ENCODE assay signal across 17 cellular contexts in genomic region chr13:40535345-40535836, GRCh38.
DNase-seq lines count a peak whose midpoint lies in the region; ATAC-seq and TF ChIP-seq lines count a peak whose summit lies in the region.
"Had no signal": no experiment of that assay in that cellular context is flagged by ENCODE, and none has a peak within 500 bp of the region (broad histone marks: within the 10 kb centered on the region; RNA-seq: fewer than 3 reads in every experiment).

No MANE protein-coding gene starts in this region.

- H3K9me2 ChIP-seq in GM23338 (ENCODE audit: insufficient read depth): no peaks in the 10 kb centered on the region

- no peaks in the 10 kb centered on the region for H4K20me1 ChIP-seq in GM23338 (replicated peaks; ENCODE audit: insufficient read depth)

- no peak overlapping the region for H3K14ac ChIP-seq in neuronal stem cell (ENCODE audit: low read length)

- H4K91ac ChIP-seq in neuronal stem cell (ENCODE audit: low read depth, low read length, poor library complexity): no peak overlapping the region

- H3K4me2 ChIP-seq in GM23338: no peak overlapping the region
- no peak overlapping the region for H3K4me2 ChIP-seq in neuronal stem cell (ENCODE audit: insufficient read depth, low read length, poor library complexity, severe bottlenecking)
- peak overlapping the region; percentile 73 for H3K4me2 ChIP-seq in skeletal muscle satellite cell (ENCODE audit: low read length)

- intact Hi-C loops in dendritic cell treated with granulocyte-macrophage colony-stimulating factor and Interleukin-4, amounts not matched to agents 40 ng/mL and 50 ng/mL, for 4 days (cut with micrococcal nuclease): no loop called here
- intact Hi-C loops in CD4-positive, alpha-beta T cell (cut with DNase I, micrococcal nuclease): loop anchor here in 1 of 2 experiments (5.0 kb wide), 1 partner anchor 38 kb away; no protein-coding TSS in a partner anchor

- H3K79me2 ChIP-seq in GM23338 (replicated peaks; ENCODE audit: insufficient read depth): no peaks in the 10 kb centered on the region

- CTCF ChIA-PET in CD4-positive, alpha-beta T cell (lab: Charles Lee): interaction anchor here (0.9 kb wide), 1 partner anchor 12 kb away, joined by 3 read pairs; no protein-coding TSS in a partner anchor

- ATAC-seq in GM23338: no peak
- no peak for ATAC-seq in CD4-positive, alpha-beta T cell (ENCODE audit: poor library complexity)
- ATAC-seq: Panc1 had no signal

- H2AFZ ChIP-seq in GM23338 (no peak overlapping the region), neuronal stem cell (ENCODE audit: low read length) (no peak overlapping the region)

- no peaks in the 10 kb centered on the region for H3F3A ChIP-seq in GM23338 (replicated peaks; ENCODE audit: low read depth)

- H3K4me1 Mint-ChIP-seq in GM23338: peaks cover 22% of the 10 kb centered on the region
- H3K4me1 Mint-ChIP-seq in dendritic cell treated with granulocyte-macrophage colony-stimulating factor and Interleukin-4, amounts not matched to agents 40 ng/mL and 50 ng/mL, for 4 days (ENCODE audit: low read depth): peaks cover 21% of the 10 kb centered on the region
- H3K4me1 Mint-ChIP-seq in CD4-positive, alpha-beta T cell (ENCODE audit: low read depth): peaks cover 27% of the 10 kb centered on the region

- H3K27me3 Mint-ChIP-seq in GM23338 (ENCODE audit: insufficient read depth, low read depth, poor library complexity): no peaks in the 10 kb centered on the region
- no peaks in the 10 kb centered on the region for H3K27me3 Mint-ChIP-seq in dendritic cell treated with granulocyte-macrophage colony-stimulating factor and Interleukin-4, amounts not matched to agents 40 ng/mL and 50 ng/mL, for 4 days
- H3K27me3 Mint-ChIP-seq in CD4-positive, alpha-beta T cell: no peaks in the 10 kb centered on the region

- H3K9me3 Mint-ChIP-seq in GM23338: 0 out of 3 replicates have a peak, but pooled peaks cover 3% of the 10 kb centered on the region
- no peaks in the 10 kb centered on the region for H3K9me3 Mint-ChIP-seq in dendritic cell treated with granulocyte-macrophage colony-stimulating factor and Interleukin-4, amounts not matched to agents 40 ng/mL and 50 ng/mL, for 4 days
- no peaks in the 10 kb centered on the region for H3K9me3 Mint-ChIP-seq in CD4-positive, alpha-beta T cell

- H3K4ac ChIP-seq in neuronal stem cell (ENCODE audit: low read length): no peak overlapping the region

- H3K27me3 ChIP-seq in GM23338 (ENCODE audit: insufficient read depth): no peaks in the 10 kb centered on the region
- no peaks in the 10 kb centered on the region for H3K27me3 ChIP-seq in neuronal stem cell (ENCODE audit: control insufficient read depth in 3 of 3, insufficient read depth in 3 of 3, low read depth in 1 of 3, low read length in 3 of 3)
- no peaks in the 10 kb centered on the region for H3K27me3 ChIP-seq in skeletal muscle satellite cell (ENCODE audit: control insufficient read depth, insufficient read depth, low read length)
- H3K27me3 ChIP-seq in CD4-positive, alpha-beta T cell (ENCODE audit: control insufficient read depth, insufficient read depth, low read length): no peaks in the 10 kb centered on the region
- H3K27me3 ChIP-seq: SJSA1 had no signal

- TF ChIP-seq CTCF in GM23338 (conservative IDR thresholded peaks at IDR 0.05; ENCODE audit: low read depth in 2 of 2): no peak
- TF ChIP-seq CTCF in CD4-positive, alpha-beta T cell (IDR thresholded peaks at IDR 0.05): no peak

- H3K18ac ChIP-seq in neuronal stem cell (ENCODE audit: low read length): peak overlapping the region; percentile 72

- H3K23ac ChIP-seq in neuronal stem cell (ENCODE audit: low read depth, low read length, poor library complexity): peak overlapping the region; percentile 90

- no peak overlapping the region for H3K4me3 Mint-ChIP-seq in GM23338
- no peak overlapping the region for H3K4me3 Mint-ChIP-seq in dendritic cell treated with granulocyte-macrophage colony-stimulating factor and Interleukin-4, amounts not matched to agents 40 ng/mL and 50 ng/mL, for 4 days
- no peak overlapping the region for H3K4me3 Mint-ChIP-seq in CD4-positive, alpha-beta T cell
- H3K4me3 Mint-ChIP-seq: H9 had no signal

- DNase-seq in GM23338 (ENCODE audit: low spot score) (no peak), neuronal stem cell (ENCODE audit: low spot score) (no peak), NCI-H524 treated with DMSO at 0.1 percent for 48 hours (lab: John Stamatoyannopoulos, UW) (no peak), EL (no peak)
- no peak for DNase-seq in CD4-positive, alpha-beta T cell
- DNase-seq: C1 segment of cervical spinal cord, DMS79, H9, KG1, NCI-H1417, NCI-H187, NCI-H2107, NCI-H510A treated with DMSO at 0.1 percent for 48 hours had no signal

- H3K9me3 ChIP-seq in neuronal stem cell (replicated peaks in 1 of 2; ENCODE audit: control insufficient read depth in 2 of 2, insufficient read depth in 1 of 2, low read depth in 1 of 2, low read length in 2 of 2) (no peaks in the 10 kb centered on the region), skeletal muscle satellite cell (replicated peaks; ENCODE audit: low read length) (no peaks in the 10 kb centered on the region)
- no peaks in the 10 kb centered on the region for H3K9me3 ChIP-seq in CD4-positive, alpha-beta T cell (ENCODE audit: control insufficient read depth, low read length)
- H3K9me3 ChIP-seq: SJSA1 had no signal

- peak overlapping the region; percentile 34 for H2BK12ac ChIP-seq in neuronal stem cell (ENCODE audit: low read length)

- H2BK15ac ChIP-seq in neuronal stem cell (ENCODE audit: low read length): peak overlapping the region; percentile 60

- WGBS in neuronal stem cell (ENCODE audit: extremely low coverage in 2 of 2, insufficient read length in 2 of 2, insufficient replicate concordance in 1 of 2), 2 donors: no CpG with 5 or more reads among the region's 27 CpGs

- H2BK5ac ChIP-seq in neuronal stem cell (ENCODE audit: low read length): peak overlapping the region; percentile 91

- H4K8ac ChIP-seq in neuronal stem cell (ENCODE audit: low read depth, low read length): no peak overlapping the region

- H3K27ac ChIP-seq in GM23338 (ENCODE audit: low read depth) (no peak overlapping the region), neuronal stem cell (replicated peaks; ENCODE audit: low read length) (no peak overlapping the region)
- no peak overlapping the region for H3K27ac ChIP-seq in CD4-positive, alpha-beta T cell (ENCODE audit: low read depth, low read length)
- H3K27ac ChIP-seq: SJSA1 had no signal

- H3K9ac ChIP-seq in neuronal stem cell (ENCODE audit: low read depth, low read length, poor library complexity) (no peak overlapping the region), skeletal muscle satellite cell (ENCODE audit: low read depth, low read length) (peak overlapping the region; percentile 54)

- POLR2A ChIA-PET in CD4-positive, alpha-beta T cell (lab: Charles Lee): no interaction called here

- no peaks in the 10 kb centered on the region for H3K36me3 ChIP-seq in GM23338 (ENCODE audit: insufficient read depth)
- H3K36me3 ChIP-seq in neuronal stem cell (replicated peaks in 1 of 2; ENCODE audit: control insufficient read depth in 2 of 2, insufficient read depth in 2 of 2, low read length in 2 of 2): no peaks in the 10 kb centered on the region
- H3K36me3 ChIP-seq in skeletal muscle satellite cell (ENCODE audit: insufficient read depth, low read length): no peaks in the 10 kb centered on the region
- H3K36me3 ChIP-seq: SJSA1 had no signal

- peak overlapping the region; percentile 79 for H2AK5ac ChIP-seq in neuronal stem cell (ENCODE audit: low read depth, low read length)

- H3K4me1 ChIP-seq in GM23338 (ENCODE audit: insufficient read depth) (peaks cover 10% of the 10 kb centered on the region), neuronal stem cell (ENCODE audit: control insufficient read depth in 2 of 2, insufficient read depth in 1 of 2, low read depth in 1 of 2, low read length in 2 of 2) (peaks cover 10 to 13% of the 10 kb centered on the region in 2 donors), skeletal muscle satellite cell (ENCODE audit: control insufficient read depth, insufficient read depth, low read length) (peaks cover 16% of the 10 kb centered on the region)

- 0 out of 2 replicates have a peak overlapping the region, but pooled peaks have one; percentile 52 for H3K27ac Mint-ChIP-seq in GM23338
- H3K27ac Mint-ChIP-seq in dendritic cell treated with granulocyte-macrophage colony-stimulating factor and Interleukin-4, amounts not matched to agents 40 ng/mL and 50 ng/mL, for 4 days: peak overlapping the region; percentile 54
- no peak overlapping the region for H3K27ac Mint-ChIP-seq in CD4-positive, alpha-beta T cell
- H3K27ac Mint-ChIP-seq: H9 had no signal

- H3K36me3 Mint-ChIP-seq in GM23338 (ENCODE audit: low read depth): no peaks in the 10 kb centered on the region
- no peaks in the 10 kb centered on the region for H3K36me3 Mint-ChIP-seq in dendritic cell treated with granulocyte-macrophage colony-stimulating factor and Interleukin-4, amounts not matched to agents 40 ng/mL and 50 ng/mL, for 4 days (ENCODE audit: low read depth)
- H3K36me3 Mint-ChIP-seq in CD4-positive, alpha-beta T cell (ENCODE audit: low read depth): no peaks in the 10 kb centered on the region

- no peak overlapping the region for H2BK120ac ChIP-seq in neuronal stem cell (ENCODE audit: low read depth, low read length)

- H3K4me3 ChIP-seq in GM23338 (no peak overlapping the region), neuronal stem cell (ENCODE audit: low read length in 2 of 2) (no peak overlapping the region), skeletal muscle satellite cell (ENCODE audit: low read length) (peak overlapping the region; percentile 41)
- H3K4me3 ChIP-seq: SJSA1 had no signal

- H3K79me1 ChIP-seq in neuronal stem cell (ENCODE audit: low read depth, low read length): no peaks in the 10 kb centered on the region

TF ChIP-seq in GM23338, 12 proteins besides CTCF, POLR2A, EP300 and RAD21 (continues in another document):
- TF ChIP-seq ZNF114 (CRISPR knock-in tag; IDR thresholded peaks at IDR 0.05): no peak
